1 cellular context compared by ENCODE assay signal in the genomic region with DNA sequence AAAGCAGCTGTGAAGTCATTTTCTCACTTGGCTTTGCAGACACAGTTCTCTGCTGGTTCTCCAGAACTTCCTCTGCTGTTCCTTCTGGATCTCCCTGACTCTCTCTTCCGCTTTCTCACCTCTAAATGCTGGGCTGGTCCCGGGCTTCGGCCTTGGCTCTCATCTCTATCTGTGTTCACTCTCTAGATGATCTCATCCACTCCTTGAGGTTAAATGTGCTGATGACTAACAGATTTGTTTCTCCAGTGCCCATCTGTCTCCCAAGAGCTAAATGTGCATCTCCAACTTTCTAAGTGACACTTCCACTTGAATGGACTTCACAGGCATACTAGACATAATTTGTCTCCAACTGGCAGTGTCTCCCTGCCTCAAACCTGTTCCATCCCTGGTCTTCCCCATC.
TF ChIP-seq lines count a peak whose summit lies in the region.

No MANE protein-coding gene starts in this region.

TF ChIP-seq in GM12878, 131 proteins besides CTCF, POLR2A, EP300 and RAD21 (continued from another document):
- TF ChIP-seq, protein P1, sequence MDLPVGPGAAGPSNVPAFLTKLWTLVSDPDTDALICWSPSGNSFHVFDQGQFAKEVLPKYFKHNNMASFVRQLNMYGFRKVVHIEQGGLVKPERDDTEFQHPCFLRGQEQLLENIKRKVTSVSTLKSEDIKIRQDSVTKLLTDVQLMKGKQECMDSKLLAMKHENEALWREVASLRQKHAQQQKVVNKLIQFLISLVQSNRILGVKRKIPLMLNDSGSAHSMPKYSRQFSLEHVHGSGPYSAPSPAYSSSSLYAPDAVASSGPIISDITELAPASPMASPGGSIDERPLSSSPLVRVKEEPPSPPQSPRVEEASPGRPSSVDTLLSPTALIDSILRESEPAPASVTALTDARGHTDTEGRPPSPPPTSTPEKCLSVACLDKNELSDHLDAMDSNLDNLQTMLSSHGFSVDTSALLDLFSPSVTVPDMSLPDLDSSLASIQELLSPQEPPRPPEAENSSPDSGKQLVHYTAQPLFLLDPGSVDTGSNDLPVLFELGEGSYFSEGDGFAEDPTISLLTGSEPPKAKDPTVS (IDR thresholded peaks at IDR 0.05; ENCODE audit: low read depth, low read length), result no peak
- TF ChIP-seq MEF2A (IDR thresholded peaks at IDR 0.05; ENCODE audit: insufficient read depth, low read depth, low read length) (no peak), MTA3 (IDR thresholded peaks at IDR 0.05; ENCODE audit: borderline replicate concordance, low read length) (no peak), DPF2 (IDR thresholded peaks at IDR 0.05) (no peak), RUNX3 (IDR thresholded peaks at IDR 0.05; ENCODE audit: low read length) (peak; percentile 35; the same call in 1 of the 2 replicates)
